Comparison of ENCODE assay signal across 1 cellular context in the genomic region with DNA sequence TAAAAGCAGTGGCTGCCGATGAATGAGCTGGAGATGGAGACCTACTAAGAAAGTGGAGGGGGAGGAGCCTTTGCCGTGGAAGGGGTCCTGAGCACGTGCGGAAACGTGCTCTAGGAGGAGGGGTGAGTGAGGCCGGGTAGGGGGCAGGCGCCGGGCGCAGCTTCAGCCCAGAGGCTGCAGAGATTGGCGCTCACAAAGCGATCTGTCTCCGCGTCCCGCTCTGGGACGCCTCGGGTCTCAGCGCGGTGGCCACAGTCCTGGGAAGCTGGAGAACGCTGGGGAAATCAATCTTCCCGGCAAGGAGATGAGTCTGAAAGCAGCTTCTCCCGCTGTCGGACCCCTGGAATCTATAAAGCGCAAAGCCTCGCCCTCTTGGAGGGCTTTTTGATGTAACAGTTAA.
TF ChIP-seq lines count a peak whose summit lies in the region.

No MANE protein-coding gene starts in this region.

TF ChIP-seq in SK-N-SH, 30 proteins besides CTCF, POLR2A, EP300 and RAD21 (continued from another document):
- TF ChIP-seq, protein P1, sequence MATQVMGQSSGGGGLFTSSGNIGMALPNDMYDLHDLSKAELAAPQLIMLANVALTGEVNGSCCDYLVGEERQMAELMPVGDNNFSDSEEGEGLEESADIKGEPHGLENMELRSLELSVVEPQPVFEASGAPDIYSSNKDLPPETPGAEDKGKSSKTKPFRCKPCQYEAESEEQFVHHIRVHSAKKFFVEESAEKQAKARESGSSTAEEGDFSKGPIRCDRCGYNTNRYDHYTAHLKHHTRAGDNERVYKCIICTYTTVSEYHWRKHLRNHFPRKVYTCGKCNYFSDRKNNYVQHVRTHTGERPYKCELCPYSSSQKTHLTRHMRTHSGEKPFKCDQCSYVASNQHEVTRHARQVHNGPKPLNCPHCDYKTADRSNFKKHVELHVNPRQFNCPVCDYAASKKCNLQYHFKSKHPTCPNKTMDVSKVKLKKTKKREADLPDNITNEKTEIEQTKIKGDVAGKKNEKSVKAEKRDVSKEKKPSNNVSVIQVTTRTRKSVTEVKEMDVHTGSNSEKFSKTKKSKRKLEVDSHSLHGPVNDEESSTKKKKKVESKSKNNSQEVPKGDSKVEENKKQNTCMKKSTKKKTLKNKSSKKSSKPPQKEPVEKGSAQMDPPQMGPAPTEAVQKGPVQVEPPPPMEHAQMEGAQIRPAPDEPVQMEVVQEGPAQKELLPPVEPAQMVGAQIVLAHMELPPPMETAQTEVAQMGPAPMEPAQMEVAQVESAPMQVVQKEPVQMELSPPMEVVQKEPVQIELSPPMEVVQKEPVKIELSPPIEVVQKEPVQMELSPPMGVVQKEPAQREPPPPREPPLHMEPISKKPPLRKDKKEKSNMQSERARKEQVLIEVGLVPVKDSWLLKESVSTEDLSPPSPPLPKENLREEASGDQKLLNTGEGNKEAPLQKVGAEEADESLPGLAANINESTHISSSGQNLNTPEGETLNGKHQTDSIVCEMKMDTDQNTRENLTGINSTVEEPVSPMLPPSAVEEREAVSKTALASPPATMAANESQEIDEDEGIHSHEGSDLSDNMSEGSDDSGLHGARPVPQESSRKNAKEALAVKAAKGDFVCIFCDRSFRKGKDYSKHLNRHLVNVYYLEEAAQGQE (IDR thresholded peaks at IDR 0.05; ENCODE audit: low read depth, low read length): no peak
- no peak for TF ChIP-seq RXRA (IDR thresholded peaks at IDR 0.05; ENCODE audit: borderline replicate concordance, low read depth)
- no peak for TF ChIP-seq MAX (IDR thresholded peaks at IDR 0.05; ENCODE audit: low read depth)
